ENCODE assay signal across 15 cellular contexts in the genomic region with DNA sequence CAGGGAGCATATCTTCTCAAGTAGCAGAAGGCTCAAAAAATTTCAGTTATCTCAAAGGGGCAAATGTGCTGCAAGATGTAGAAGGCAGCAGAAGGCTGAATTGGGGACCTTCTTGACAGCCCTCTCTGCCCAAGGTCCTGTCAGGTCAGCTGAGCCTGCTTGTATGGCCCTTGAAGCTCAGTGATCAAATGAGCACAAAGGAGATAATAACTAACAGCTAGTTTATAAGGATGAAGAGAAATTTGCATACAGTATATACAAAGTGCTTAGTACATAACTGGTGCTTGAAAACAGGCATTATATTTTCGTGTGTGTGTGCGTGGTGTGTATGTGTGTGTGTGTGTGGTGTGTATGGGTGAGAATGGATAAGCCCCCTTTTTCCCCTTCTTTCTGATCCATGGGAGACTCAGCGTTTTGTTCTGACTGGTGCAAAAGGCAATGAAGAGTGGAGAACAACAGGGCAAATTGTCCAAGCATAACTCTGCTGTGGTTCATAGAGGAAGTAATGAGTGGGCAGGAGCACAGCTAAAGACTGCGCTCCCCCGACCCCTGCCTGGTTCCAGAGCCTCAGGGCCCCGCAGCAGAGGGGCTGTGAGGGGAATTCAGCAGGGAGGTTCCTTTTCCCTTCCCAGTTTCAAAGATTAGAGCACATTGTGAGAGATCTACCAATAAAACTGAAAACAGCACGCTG.
A peak's percentile ranks its signal among the peaks of the same experiment; 100 is the strongest.
DNase-seq lines count a peak whose midpoint lies in the region; ATAC-seq and TF ChIP-seq lines count a peak whose summit lies in the region.
"Had no signal": no experiment of that assay in that cellular context is flagged by ENCODE, and none has a peak within 500 bp of the region (broad histone marks: within the 10 kb centered on the region; RNA-seq: fewer than 3 reads in every experiment).

No MANE protein-coding gene starts in this region.

- H3K36me3 Mint-ChIP-seq in memory B cell = no peaks in the 10 kb centered on the region
- no peaks in the 10 kb centered on the region for H3K36me3 Mint-ChIP-seq in activated naive CD8-positive, alpha-beta T cell treated with anti-CD3 and anti-CD28 coated beads for 36 hours

- peaks cover 8% of the 10 kb centered on the region for H3K4me1 Mint-ChIP-seq in memory B cell
- no peaks in the 10 kb centered on the region for H3K4me1 Mint-ChIP-seq in activated naive CD8-positive, alpha-beta T cell treated with anti-CD3 and anti-CD28 coated beads for 36 hours
- H3K4me1 Mint-ChIP-seq: endodermal cell had no signal

- H3K9me3 ChIP-seq in mucosa of descending colon = no peaks in the 10 kb centered on the region

- H3K4me3 Mint-ChIP-seq in memory B cell = no peak overlapping the region
- H3K4me3 Mint-ChIP-seq in activated naive CD8-positive, alpha-beta T cell treated with anti-CD3 and anti-CD28 coated beads for 36 hours = no peak overlapping the region
- H3K4me3 Mint-ChIP-seq: endodermal cell had no signal

- DNase-seq in memory B cell (ENCODE audit: low spot score in 2 of 2) (no peak), mucosa of descending colon (no peak), NCI-H2081 (lab: John Stamatoyannopoulos, UW) (no peak), NCI-H748 (lab: John Stamatoyannopoulos, UW; ENCODE audit: unreplicated experiment) (no peak)
- DNase-seq in activated naive CD8-positive, alpha-beta T cell treated with anti-CD3 and anti-CD28 coated beads for 36 hours = no peak
- DNase-seq: activated CD4-positive, CD25-positive, alpha-beta regulatory T cell; activated T-cell treated with anti-CD3 and anti-CD28 coated beads, Interleukin-2, amount 50 U/mL, for 48 hours; C1 segment of cervical spinal cord; endodermal cell; left ventricle myocardium inferior; NCI-H1105 treated with DMSO at 0.1 percent for 48 hours; NK-92 treated with Interleukin-12 subunit alpha and Interleukin-12 subunit beta, amount 100 ng/mL, for 24 hours had no signal

- H3K27ac Mint-ChIP-seq in memory B cell = no peak overlapping the region
- no peak overlapping the region for H3K27ac Mint-ChIP-seq in activated naive CD8-positive, alpha-beta T cell treated with anti-CD3 and anti-CD28 coated beads for 36 hours
- H3K27ac Mint-ChIP-seq: endodermal cell had no signal

- H3K4me3 ChIP-seq in mucosa of descending colon = no peak overlapping the region
- H3K4me3 ChIP-seq: left ventricle myocardium inferior had no signal

- intact Hi-C loops in mucosa of descending colon (cut with DNase I, micrococcal nuclease) = no loop called here

- peaks cover 5% of the 10 kb centered on the region for H3K27me3 Mint-ChIP-seq in memory B cell
- H3K27me3 Mint-ChIP-seq in activated naive CD8-positive, alpha-beta T cell treated with anti-CD3 and anti-CD28 coated beads for 36 hours = peaks cover 5% of the 10 kb centered on the region

- H3K36me3 ChIP-seq in mucosa of descending colon (ENCODE audit: low read depth) = no peaks in the 10 kb centered on the region
- H3K36me3 ChIP-seq: left ventricle myocardium inferior had no signal

- H3K4me1 ChIP-seq in mucosa of descending colon (ENCODE audit: low read depth) = no peaks in the 10 kb centered on the region
- H3K4me1 ChIP-seq: left ventricle myocardium inferior had no signal

- TF ChIP-seq CTCF in mucosa of descending colon (IDR thresholded peaks at IDR 0.05) = no peak

- ATAC-seq in GM18861 (IDR thresholded peaks at IDR 0.05; ENCODE audit: unreplicated experiment) (peak; percentile 63), GM21737 (IDR thresholded peaks at IDR 0.05; ENCODE audit: unreplicated experiment) (peak; percentile 52), HG03108 (IDR thresholded peaks at IDR 0.05; ENCODE audit: unreplicated experiment) (peak; percentile 85), memory B cell (ENCODE audit: low read depth) (peak; percentile 58), mucosa of descending colon (no peak)

- H3K9me3 Mint-ChIP-seq in memory B cell = peaks cover 2% of the 10 kb centered on the region
- H3K9me3 Mint-ChIP-seq in activated naive CD8-positive, alpha-beta T cell treated with anti-CD3 and anti-CD28 coated beads for 36 hours = no peaks in the 10 kb centered on the region
- H3K9me3 Mint-ChIP-seq: endodermal cell had no signal
